Comparison of ENCODE assay signal across 1 cellular context in genomic region chr17:36935681-36936454, GRCh38.
TF ChIP-seq lines count a peak whose summit lies in the region.

No MANE protein-coding gene starts in this region.

TF ChIP-seq in HepG2, 621 proteins besides CTCF, POLR2A, EP300 and RAD21 (continued from another document):
- peak; percentile 43; the same call in 1 of the 2 replicates for TF ChIP-seq ZNF281 (CRISPR knock-in tag; IDR thresholded peaks at IDR 0.05; ENCODE audit: borderline replicate concordance)
